27 cellular contexts compared by ENCODE assay signal in the genomic region with DNA sequence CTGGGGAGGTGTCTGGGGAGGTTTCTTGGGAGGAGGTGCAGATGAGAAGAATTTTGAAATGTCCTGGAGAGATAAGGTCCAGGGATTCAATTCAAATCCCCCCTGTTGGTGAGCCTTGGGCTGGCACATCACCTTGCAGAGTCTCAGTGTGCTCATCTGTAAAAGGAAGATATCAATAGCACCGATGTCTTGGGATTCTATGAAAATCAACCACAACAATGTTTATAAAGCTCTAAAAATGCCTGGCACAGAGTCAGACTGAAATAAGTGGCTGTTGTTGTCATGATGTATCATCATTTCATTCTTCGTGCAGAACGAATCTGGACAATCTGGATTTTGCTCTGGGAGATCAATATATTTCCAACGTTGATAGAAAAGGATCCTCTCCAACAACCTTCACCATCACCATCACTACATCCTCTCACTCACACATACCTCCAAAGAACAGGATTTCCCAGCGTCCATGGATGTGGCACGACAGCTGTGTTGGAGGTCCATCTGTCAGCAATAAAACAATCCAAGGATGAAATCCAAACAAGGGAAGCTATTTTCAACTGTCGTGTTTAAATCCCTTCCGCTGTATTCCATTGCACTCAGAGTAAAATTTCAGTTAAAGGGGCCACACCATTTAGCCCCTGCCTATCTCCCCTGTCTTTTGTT.
DNase-seq lines count a peak whose midpoint lies in the region; FAIRE-seq and TF ChIP-seq lines count a peak whose summit lies in the region.
"Had no signal": no experiment of that assay in that cellular context is flagged by ENCODE, and none has a peak within 500 bp of the region (broad histone marks: within the 10 kb centered on the region; RNA-seq: fewer than 3 reads in every experiment).

No MANE protein-coding gene starts in this region.

- H3K4me3 ChIP-seq in AG10803 (ENCODE audit: low read length), result no peak overlapping the region; the same call in 1 of the 2 replicates
- peak overlapping the region in 1 of 2 experiments; percentile 66 for H3K4me3 ChIP-seq in mesenchymal stem cell (ENCODE audit: insufficient read depth in 1 of 2, low read depth in 1 of 2, low read length in 2 of 2)
- H3K4me3 ChIP-seq in neuronal stem cell (ENCODE audit: low read length in 2 of 2), result no peak overlapping the region
- H3K4me3 ChIP-seq in brain microvascular endothelial cell (ENCODE audit: low read depth, low read length), result no peak overlapping the region
- H3K4me3 ChIP-seq: esophagus squamous epithelium, GM12878, heart left ventricle, upper lobe of right lung had no signal

- DNase-seq in AG10803 (ENCODE audit: low read depth), result peak; percentile 74
- DNase-seq in HTR-8/SVneo (ENCODE audit: insufficient read length, low spot score), result no peak
- peak; percentile 3 for DNase-seq in cerebellar cortex (ENCODE audit: low spot score)
- no peak for DNase-seq in mesenchymal stem cell
- DNase-seq in neuronal stem cell (ENCODE audit: low spot score), result no peak
- no peak for DNase-seq in activated naive CD4-positive, alpha-beta T cell treated with anti-CD3 and anti-CD28 coated beads for 36 hours
- DNase-seq in NCI-H2107 treated with DMSO at 0.1 percent for 48 hours (lab: John Stamatoyannopoulos, UW; ENCODE audit: unreplicated experiment), result no peak
- DNase-seq in brain microvascular endothelial cell, result no peak
- DNase-seq: activated CD4-positive, alpha-beta T cell treated with anti-CD3 and anti-CD28 coated beads for 48 hours; activated CD8-positive, alpha-beta memory T cell treated with anti-CD3 and anti-CD28 coated beads, Interleukin-2, amount 10 ng/mL, durations not matched to agents 7 days and 5 days; esophagus squamous epithelium; GDM1; heart left ventricle; Karpas-422; NCI-H1048; NCI-H774; retina; SIG-M5; T-helper 1 cell; upper lobe of right lung had no signal

- no peak overlapping the region for H2BK15ac ChIP-seq in mesenchymal stem cell (ENCODE audit: low read depth, poor library complexity, severe bottlenecking)
- no peak overlapping the region for H2BK15ac ChIP-seq in neuronal stem cell (ENCODE audit: low read length)

- no peaks in the 10 kb centered on the region for H3K9me3 Mint-ChIP-seq in activated naive CD4-positive, alpha-beta T cell treated with anti-CD3 and anti-CD28 coated beads for 36 hours
- H3K9me3 Mint-ChIP-seq: activated T-helper 1 cell treated with anti-CD3 and anti-CD28 coated beads, Interleukin-12 subunit alpha, Interleukin-12 subunit beta, Interleukin-2, Interleukin-4 antibody, amounts not matched to agents 30 ng/mL and 10 ng/mL and 1 ng/mL, durations not matched to agents 14 hours and 24 hours and 36 hours had no signal

- H3K18ac ChIP-seq in mesenchymal stem cell (ENCODE audit: low read depth in 1 of 2, low read length in 2 of 2) (no peak overlapping the region), neuronal stem cell (ENCODE audit: low read length) (no peak overlapping the region)

- H3K79me1 ChIP-seq in mesenchymal stem cell (replicated peaks; ENCODE audit: low read length, poor library complexity, severe bottlenecking) (no peaks in the 10 kb centered on the region), neuronal stem cell (ENCODE audit: low read depth, low read length) (no peaks in the 10 kb centered on the region)

- H3K23ac ChIP-seq in mesenchymal stem cell (ENCODE audit: low read length in 2 of 2) (no peak overlapping the region), neuronal stem cell (ENCODE audit: low read depth, low read length, poor library complexity) (no peak overlapping the region)

- H2BK120ac ChIP-seq in mesenchymal stem cell (ENCODE audit: low read depth, low read length) (no peak overlapping the region), neuronal stem cell (ENCODE audit: low read depth, low read length) (no peak overlapping the region)

- H3K4ac ChIP-seq in mesenchymal stem cell (ENCODE audit: low read depth in 1 of 2, low read length in 2 of 2), result no peak overlapping the region
- H3K4ac ChIP-seq in neuronal stem cell (ENCODE audit: low read length), result no peak overlapping the region

- H2AFZ ChIP-seq in mesenchymal stem cell (ENCODE audit: low read depth, low read length) (no peak overlapping the region), neuronal stem cell (ENCODE audit: low read length) (no peak overlapping the region)

- CTCF ChIA-PET in activated naive CD4-positive, alpha-beta T cell treated with anti-CD3 and anti-CD28 coated beads for 36 hours (lab: Charles Lee), result no interaction called here

- no peaks in the 10 kb centered on the region for H3K36me3 ChIP-seq in mesenchymal stem cell (ENCODE audit: control insufficient read depth in 1 of 2, insufficient read depth in 2 of 2, low read depth in 1 of 2, low read length in 2 of 2)
- H3K36me3 ChIP-seq in neuronal stem cell (replicated peaks in 1 of 2; ENCODE audit: control insufficient read depth in 2 of 2, insufficient read depth in 2 of 2, low read length in 2 of 2), result no peaks in the 10 kb centered on the region
- H3K36me3 ChIP-seq in brain microvascular endothelial cell (replicated peaks), result no peaks in the 10 kb centered on the region
- H3K36me3 ChIP-seq: esophagus squamous epithelium, heart left ventricle, upper lobe of right lung had no signal

- no peaks in the 10 kb centered on the region for H3K36me3 Mint-ChIP-seq in activated naive CD4-positive, alpha-beta T cell treated with anti-CD3 and anti-CD28 coated beads for 36 hours (ENCODE audit: low read depth)
- H3K36me3 Mint-ChIP-seq: activated CD8-positive, alpha-beta memory T cell treated with anti-CD3 and anti-CD28 coated beads, Interleukin-2, amount 10 ng/mL, durations not matched to agents 7 days and 5 days; activated naive CD8-positive, alpha-beta T cell; CD14-positive monocyte had no signal

- H3K4me2 ChIP-seq in mesenchymal stem cell (ENCODE audit: low read length, poor library complexity, severe bottlenecking), result no peak overlapping the region
- H3K4me2 ChIP-seq in neuronal stem cell (ENCODE audit: insufficient read depth, low read length, poor library complexity, severe bottlenecking), result no peak overlapping the region

- H3K27ac ChIP-seq in mesenchymal stem cell (ENCODE audit: low read length, poor library complexity, severe bottlenecking), result no peak overlapping the region
- H3K27ac ChIP-seq in neuronal stem cell (replicated peaks; ENCODE audit: low read length), result no peak overlapping the region
- no peak overlapping the region for H3K27ac ChIP-seq in brain microvascular endothelial cell
- H3K27ac ChIP-seq: esophagus squamous epithelium, heart left ventricle, upper lobe of right lung had no signal

- H3K9ac ChIP-seq in mesenchymal stem cell (ENCODE audit: low read length), result peak overlapping the region; percentile 3
- no peak overlapping the region for H3K9ac ChIP-seq in neuronal stem cell (ENCODE audit: low read depth, low read length, poor library complexity)

- H3K4me1 Mint-ChIP-seq in activated naive CD4-positive, alpha-beta T cell treated with anti-CD3 and anti-CD28 coated beads for 36 hours (ENCODE audit: low read depth), result no peaks in the 10 kb centered on the region
- H3K4me1 Mint-ChIP-seq: activated CD8-positive, alpha-beta memory T cell treated with anti-CD3 and anti-CD28 coated beads, Interleukin-2, amount 10 ng/mL, durations not matched to agents 7 days and 5 days; CD14-positive monocyte had no signal

- intact Hi-C loops in activated naive CD4-positive, alpha-beta T cell treated with anti-CD3 and anti-CD28 coated beads for 36 hours (cut with micrococcal nuclease), result no loop called here

- H3K27me3 ChIP-seq in mesenchymal stem cell (ENCODE audit: control insufficient read depth in 1 of 2, insufficient read depth in 1 of 2, low read length in 2 of 2) (peaks cover 0 to 6% of the 10 kb centered on the region in 2 experiments), neuronal stem cell (ENCODE audit: control insufficient read depth in 3 of 3, insufficient read depth in 3 of 3, low read depth in 1 of 3, low read length in 3 of 3) (no peaks in the 10 kb centered on the region), brain microvascular endothelial cell (replicated peaks) (no peaks in the 10 kb centered on the region)
- H3K27me3 ChIP-seq: upper lobe of right lung had no signal

- H4K91ac ChIP-seq in mesenchymal stem cell (ENCODE audit: low read length) (no peak overlapping the region), neuronal stem cell (ENCODE audit: low read depth, low read length, poor library complexity) (no peak overlapping the region)

- H2AK5ac ChIP-seq in mesenchymal stem cell (ENCODE audit: low read length, severe bottlenecking) (no peak overlapping the region), neuronal stem cell (ENCODE audit: low read depth, low read length) (no peak overlapping the region)

- H2BK5ac ChIP-seq in mesenchymal stem cell (ENCODE audit: low read depth, low read length, poor library complexity, severe bottlenecking) (no peak overlapping the region), neuronal stem cell (ENCODE audit: low read length) (no peak overlapping the region)

- H3K27me3 Mint-ChIP-seq in activated naive CD4-positive, alpha-beta T cell treated with anti-CD3 and anti-CD28 coated beads for 36 hours (ENCODE audit: low read depth), result peaks cover 3% of the 10 kb centered on the region
- H3K27me3 Mint-ChIP-seq: activated CD8-positive, alpha-beta memory T cell treated with anti-CD3 and anti-CD28 coated beads, Interleukin-2, amount 10 ng/mL, durations not matched to agents 7 days and 5 days had no signal

- WGBS in mesenchymal stem cell, result 77% methylated on average over 7 of the region's 8 CpGs
- WGBS in neuronal stem cell (ENCODE audit: extremely low coverage in 2 of 2, insufficient read length in 2 of 2, insufficient replicate concordance in 1 of 2), 2 donors, result no CpG with 5 or more reads among the region's 8 CpGs

- no peaks in the 10 kb centered on the region for H3K9me3 ChIP-seq in mesenchymal stem cell (ENCODE audit: control insufficient read depth, low read length)
- H3K9me3 ChIP-seq in neuronal stem cell (replicated peaks in 1 of 2; ENCODE audit: control insufficient read depth in 2 of 2, insufficient read depth in 1 of 2, low read depth in 1 of 2, low read length in 2 of 2), result peaks cover 0 to 2% of the 10 kb centered on the region in 2 donors
- H3K9me3 ChIP-seq: upper lobe of right lung had no signal

- in situ Hi-C loops in brain microvascular endothelial cell (cut with HindIII; ENCODE audit: low pct_ligation_motif_present, low sequenced_read_pairs), result no loop called here

- H2BK12ac ChIP-seq in mesenchymal stem cell (ENCODE audit: low read length in 2 of 2) (no peak overlapping the region), neuronal stem cell (ENCODE audit: low read length) (no peak overlapping the region)

- H4K8ac ChIP-seq in mesenchymal stem cell (ENCODE audit: low read length), result no peak overlapping the region
- no peak overlapping the region for H4K8ac ChIP-seq in neuronal stem cell (ENCODE audit: low read depth, low read length)

- peak; percentile 92 for FAIRE-seq in HTR-8/SVneo (lab: Jason Lieb, UNC)
- FAIRE-seq: A204.1, colon, GM12878, GM19239 had no signal

- TF ChIP-seq CTCF in AG10803 (conservative IDR thresholded peaks at IDR 0.05; ENCODE audit: low read length) (peak; percentile 34), brain microvascular endothelial cell (IDR thresholded peaks at IDR 0.05; ENCODE audit: low read depth, low read length, missing control alignments) (no peak)

- H3K27ac Mint-ChIP-seq in activated naive CD4-positive, alpha-beta T cell treated with anti-CD3 and anti-CD28 coated beads for 36 hours, result no peak overlapping the region
- H3K27ac Mint-ChIP-seq: activated CD8-positive, alpha-beta memory T cell treated with anti-CD3 and anti-CD28 coated beads, Interleukin-2, amount 10 ng/mL, durations not matched to agents 7 days and 5 days; activated naive CD8-positive, alpha-beta T cell; activated T-helper 1 cell treated with anti-CD3 and anti-CD28 coated beads, Interleukin-12 subunit alpha, Interleukin-12 subunit beta, Interleukin-2, Interleukin-4 antibody, amounts not matched to agents 30 ng/mL and 10 ng/mL and 1 ng/mL, durations not matched to agents 14 hours and 24 hours and 36 hours; CD14-positive monocyte had no signal

- no peak overlapping the region for H3K14ac ChIP-seq in mesenchymal stem cell (ENCODE audit: low read length in 2 of 2)
- no peak overlapping the region for H3K14ac ChIP-seq in neuronal stem cell (ENCODE audit: low read length)

- no peak overlapping the region for H3K4me3 Mint-ChIP-seq in activated naive CD4-positive, alpha-beta T cell treated with anti-CD3 and anti-CD28 coated beads for 36 hours
- H3K4me3 Mint-ChIP-seq: activated CD8-positive, alpha-beta memory T cell treated with anti-CD3 and anti-CD28 coated beads, Interleukin-2, amount 10 ng/mL, durations not matched to agents 7 days and 5 days; activated naive CD8-positive, alpha-beta T cell; activated T-helper 1 cell treated with anti-CD3 and anti-CD28 coated beads, Interleukin-12 subunit alpha, Interleukin-12 subunit beta, Interleukin-2, Interleukin-4 antibody, amounts not matched to agents 30 ng/mL and 10 ng/mL and 1 ng/mL, durations not matched to agents 14 hours and 24 hours and 36 hours; CD14-positive monocyte had no signal

- H3K4me1 ChIP-seq in mesenchymal stem cell (ENCODE audit: control insufficient read depth, insufficient read depth, low read depth, low read length) (no peaks in the 10 kb centered on the region), neuronal stem cell (ENCODE audit: control insufficient read depth in 2 of 2, insufficient read depth in 1 of 2, low read depth in 1 of 2, low read length in 2 of 2) (peaks cover 0 to under 1% of the 10 kb centered on the region in 2 donors)
- H3K4me1 ChIP-seq: esophagus squamous epithelium, upper lobe of right lung had no signal

Comparison
In these comparisons a context has a peak if more than half of its experiments do, and no peak if none do; other contexts are left out.
1. DNase-seq: peak in AG10803 (single experiment) and cerebellar cortex (single experiment); none in HTR-8/SVneo (single experiment), mesenchymal stem cell (single experiment), neuronal stem cell (single experiment), activated naive CD4-positive, alpha-beta T cell treated with anti-CD3 and anti-CD28 coated beads for 36 hours (single experiment), NCI-H2107 treated with DMSO at 0.1 percent for 48 hours (single experiment) and brain microvascular endothelial cell (single experiment).